Comparison of ENCODE assay signal across 32 cellular contexts in the genomic region with DNA sequence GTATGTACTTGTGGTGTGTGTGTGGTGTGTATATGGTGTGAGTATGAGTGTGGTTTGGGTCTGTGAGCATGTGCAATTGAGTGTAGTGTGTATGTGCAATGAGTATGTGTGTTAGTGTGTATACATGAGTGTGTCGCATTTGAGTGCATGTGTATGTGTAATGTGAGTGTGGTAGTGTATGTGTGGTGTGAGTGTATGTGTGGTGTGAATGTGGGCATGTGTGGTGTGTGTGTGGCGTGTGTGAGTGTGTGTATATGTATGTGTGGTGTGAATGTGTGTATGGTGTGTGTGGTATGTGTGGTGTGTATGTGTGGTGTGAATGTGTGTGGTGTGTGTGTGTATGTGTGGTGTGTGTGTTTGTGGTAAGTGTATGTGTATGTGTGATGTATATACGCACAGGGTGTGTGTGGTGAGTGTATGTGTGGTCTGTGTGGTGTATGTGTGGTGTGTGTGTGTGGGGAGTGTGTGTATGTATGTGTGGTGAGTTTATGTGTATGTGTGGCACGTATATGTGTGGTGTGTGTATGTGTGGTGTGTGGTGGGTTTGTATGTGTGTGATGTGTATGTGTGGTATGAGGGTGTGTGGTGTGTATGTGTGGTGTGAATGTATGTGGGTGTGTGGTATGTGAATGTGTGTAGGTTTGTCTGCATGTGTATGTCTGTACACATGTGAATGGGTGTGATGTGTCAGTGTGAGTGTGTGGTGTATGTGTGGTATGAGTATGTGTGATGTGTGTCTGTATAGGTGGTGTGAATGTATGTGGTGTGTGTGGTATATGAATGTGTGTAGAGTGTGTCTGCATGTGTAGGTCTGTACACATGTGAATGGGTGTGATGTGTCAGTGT.
A peak's percentile ranks its signal among the peaks of the same experiment; 100 is the strongest.
DNase-seq lines count a peak whose midpoint lies in the region; ATAC-seq, FAIRE-seq and TF ChIP-seq lines count a peak whose summit lies in the region.
"Had no signal": no experiment of that assay in that cellular context is flagged by ENCODE, and none has a peak within 500 bp of the region (broad histone marks: within the 10 kb centered on the region; RNA-seq: fewer than 3 reads in every experiment).

No MANE protein-coding gene starts in this region.

- peak; percentile 54 for DNase-seq in activated CD4-positive, alpha-beta T cell treated with anti-CD3 and anti-CD28 coated beads, Interleukin-2, amount 10 ng/mL, durations not matched to agents 24 days and 14 days
- no peak for DNase-seq in activated CD4-positive, alpha-beta T cell treated with anti-CD3 and anti-CD28 coated beads for 1 hour
- DNase-seq in GM18507 (ENCODE audit: extremely low spot score, insufficient read length, low read depth) (no peak), trophoblast cell (no peak), GM10266 (ENCODE audit: extremely low spot score) (no peak), HUDEP-2 (lab: John Stamatoyannopoulos, UW; ENCODE audit: unreplicated experiment in 76 of 76) (no peak), cortex of kidney (lab: John Stamatoyannopoulos, UW) (no peak)
- no peak for DNase-seq in effector memory CD8-positive, alpha-beta T cell
- DNase-seq: activated CD4-positive, alpha-beta T cell treated with anti-CD3 and anti-CD28 coated beads, Interleukin-2, amount 50 U/mL, for 4 hours; activated CD8-positive, alpha-beta memory T cell treated with anti-CD3 and anti-CD28 coated beads, Interleukin-2, amount 50 U/mL, for 4 hours; activated effector memory CD4-positive, alpha-beta T cell treated with Interleukin-2 at 50 U/mL for 16 hours; caudate nucleus; DMS153; hypothalamus; KG1; MM.1S; naive B cell; NCI-H2029; NCI-H226; NCI-H748 treated with DMSO at 0.1 percent for 48 hours; pancreas; Peyer's patch; retina; SIG-M5; stimulated activated CD4-positive, alpha-beta T cell treated with anti-CD3 and anti-CD28 coated beads, Interleukin-1b, Interleukin-23, amount 100 ng/mL, for 48 hours had no signal

- H3K23ac ChIP-seq in trophoblast cell (ENCODE audit: low read length), result peak overlapping the region; percentile 90

- peaks cover 20% of the 10 kb centered on the region for H3K4me1 Mint-ChIP-seq in activated CD4-positive, alpha-beta T cell treated with anti-CD3 and anti-CD28 coated beads, Interleukin-2, amount 10 ng/mL, durations not matched to agents 24 days and 14 days
- peaks cover 6 to 17% of the 10 kb centered on the region in 2 donors for H3K4me1 Mint-ChIP-seq in effector memory CD8-positive, alpha-beta T cell (ENCODE audit: low read depth in 2 of 2)

- H2AK5ac ChIP-seq in trophoblast cell (ENCODE audit: low read length), result no peak overlapping the region

- no peaks in the 10 kb centered on the region for H3K36me3 ChIP-seq in trophoblast cell (ENCODE audit: control insufficient read depth in 1 of 2, insufficient read depth in 2 of 2, low read length in 2 of 2)
- H3K36me3 ChIP-seq: ascending aorta, HAP-1, pancreas, Peyer's patch had no signal

- no peak overlapping the region for H2BK12ac ChIP-seq in trophoblast cell (ENCODE audit: low read length)

- H2BK120ac ChIP-seq in trophoblast cell (ENCODE audit: insufficient read depth, low read length, poor library complexity), result no peak overlapping the region

- H4K12ac ChIP-seq in trophoblast cell (ENCODE audit: low read depth, low read length), result no peak overlapping the region

- no peak overlapping the region for H4K91ac ChIP-seq in trophoblast cell (ENCODE audit: low read depth, low read length)

- peak overlapping the region; percentile 40 for H3K4me3 ChIP-seq in trophoblast cell (ENCODE audit: low read depth, low read length)
- H3K4me3 ChIP-seq: ascending aorta, HAP-1, pancreas, Peyer's patch, smooth muscle cell had no signal

- FAIRE-seq in GM18507 (lab: Jason Lieb, UNC), result peak; percentile 65
- FAIRE-seq: endometrium, pancreas had no signal

- no peak overlapping the region for H2BK5ac ChIP-seq in trophoblast cell (ENCODE audit: low read depth, low read length, poor library complexity)

- peaks cover 7% of the 10 kb centered on the region for H3K9me3 ChIP-seq in trophoblast cell (ENCODE audit: insufficient read depth, low read depth, low read length)
- H3K9me3 ChIP-seq: ascending aorta, HAP-1, pancreas, Peyer's patch had no signal

- intact Hi-C loops in activated CD4-positive, alpha-beta T cell treated with anti-CD3 and anti-CD28 coated beads, Interleukin-2, amount 10 ng/mL, durations not matched to agents 24 days and 14 days (cut with micrococcal nuclease), result no loop called here

- no peaks in the 10 kb centered on the region for H3K27me3 Mint-ChIP-seq in activated CD4-positive, alpha-beta T cell treated with anti-CD3 and anti-CD28 coated beads, Interleukin-2, amount 10 ng/mL, durations not matched to agents 24 days and 14 days
- H3K27me3 Mint-ChIP-seq in effector memory CD8-positive, alpha-beta T cell, result no peaks in the 10 kb centered on the region
- H3K27me3 Mint-ChIP-seq: activated naive CD8-positive, alpha-beta T cell; dendritic cell treated with granulocyte-macrophage colony-stimulating factor and Interleukin-4, amounts not matched to agents 40 ng/mL and 50 ng/mL, for 4 days; naive B cell had no signal

- no peak overlapping the region for H2AFZ ChIP-seq in trophoblast cell (ENCODE audit: insufficient read depth, low read length, poor library complexity)

- H3K36me3 Mint-ChIP-seq in activated CD4-positive, alpha-beta T cell treated with anti-CD3 and anti-CD28 coated beads, Interleukin-2, amount 10 ng/mL, durations not matched to agents 24 days and 14 days (ENCODE audit: low read depth), result peaks cover 20% of the 10 kb centered on the region
- peaks cover 13% of the 10 kb centered on the region for H3K36me3 Mint-ChIP-seq in effector memory CD8-positive, alpha-beta T cell (ENCODE audit: insufficient read depth)

- no peaks in the 10 kb centered on the region for H3K27me3 ChIP-seq in trophoblast cell (ENCODE audit: insufficient read depth, low read length)
- H3K27me3 ChIP-seq: ascending aorta, pancreas, Peyer's patch had no signal

- H3K27ac ChIP-seq in trophoblast cell (ENCODE audit: low read depth, low read length), result no peak overlapping the region
- H3K27ac ChIP-seq: pancreas had no signal

- H4K8ac ChIP-seq in trophoblast cell (ENCODE audit: low read depth, low read length), result no peak overlapping the region

- TF ChIP-seq CTCF in GM10266 (IDR thresholded peaks at IDR 0.05; ENCODE audit: control insufficient read depth, insufficient read depth, low read depth, missing control alignments), result no peak

- H3K9ac ChIP-seq in trophoblast cell (ENCODE audit: low read length), result no peak overlapping the region

- no peaks in the 10 kb centered on the region for H3K79me1 ChIP-seq in trophoblast cell (ENCODE audit: low read length)

- H3K4ac ChIP-seq in trophoblast cell (ENCODE audit: low read depth, low read length), result no peak overlapping the region

- no peaks in the 10 kb centered on the region for H3K4me1 ChIP-seq in trophoblast cell (ENCODE audit: control insufficient read depth in 1 of 2, insufficient read depth in 2 of 2, low read length in 2 of 2)
- H3K4me1 ChIP-seq: HAP-1, pancreas had no signal

- H3K27ac Mint-ChIP-seq in activated CD4-positive, alpha-beta T cell treated with anti-CD3 and anti-CD28 coated beads, Interleukin-2, amount 10 ng/mL, durations not matched to agents 24 days and 14 days, result no peak overlapping the region
- no peak overlapping the region for H3K27ac Mint-ChIP-seq in effector memory CD8-positive, alpha-beta T cell
- H3K27ac Mint-ChIP-seq: activated naive CD8-positive, alpha-beta T cell; dendritic cell treated with granulocyte-macrophage colony-stimulating factor and Interleukin-4, amounts not matched to agents 40 ng/mL and 50 ng/mL, for 4 days; naive B cell had no signal

- WGBS in trophoblast cell (ENCODE audit: extremely low coverage, insufficient coverage, insufficient read length), result 100% methylated on average over 2 of the region's 4 CpGs

- no peak overlapping the region for H3K18ac ChIP-seq in trophoblast cell (ENCODE audit: low read length)

- no peak overlapping the region for H3K14ac ChIP-seq in trophoblast cell (ENCODE audit: low read length)

- H3K79me2 ChIP-seq in trophoblast cell (ENCODE audit: control insufficient read depth, insufficient read depth, low read length, poor library complexity), result no peaks in the 10 kb centered on the region

- no peak overlapping the region for H3K4me3 Mint-ChIP-seq in activated CD4-positive, alpha-beta T cell treated with anti-CD3 and anti-CD28 coated beads, Interleukin-2, amount 10 ng/mL, durations not matched to agents 24 days and 14 days
- H3K4me3 Mint-ChIP-seq in effector memory CD8-positive, alpha-beta T cell, result no peak overlapping the region
- H3K4me3 Mint-ChIP-seq: activated naive CD8-positive, alpha-beta T cell; dendritic cell treated with granulocyte-macrophage colony-stimulating factor and Interleukin-4, amounts not matched to agents 40 ng/mL and 50 ng/mL, for 4 days; naive B cell had no signal

- H3K4me2 ChIP-seq in trophoblast cell (ENCODE audit: low read length), result no peak overlapping the region
- H3K4me2 ChIP-seq: smooth muscle cell had no signal

- no peaks in the 10 kb centered on the region for H3K9me3 Mint-ChIP-seq in activated CD4-positive, alpha-beta T cell treated with anti-CD3 and anti-CD28 coated beads, Interleukin-2, amount 10 ng/mL, durations not matched to agents 24 days and 14 days
- no peaks in the 10 kb centered on the region for H3K9me3 Mint-ChIP-seq in effector memory CD8-positive, alpha-beta T cell
- H3K9me3 Mint-ChIP-seq: dendritic cell treated with granulocyte-macrophage colony-stimulating factor and Interleukin-4, amounts not matched to agents 40 ng/mL and 50 ng/mL, for 4 days; naive B cell had no signal

- peak; percentile 24 for ATAC-seq in effector memory CD8-positive, alpha-beta T cell (replicated peaks)
- ATAC-seq: left lobe of liver, pancreas had no signal
